In the genomic region with DNA sequence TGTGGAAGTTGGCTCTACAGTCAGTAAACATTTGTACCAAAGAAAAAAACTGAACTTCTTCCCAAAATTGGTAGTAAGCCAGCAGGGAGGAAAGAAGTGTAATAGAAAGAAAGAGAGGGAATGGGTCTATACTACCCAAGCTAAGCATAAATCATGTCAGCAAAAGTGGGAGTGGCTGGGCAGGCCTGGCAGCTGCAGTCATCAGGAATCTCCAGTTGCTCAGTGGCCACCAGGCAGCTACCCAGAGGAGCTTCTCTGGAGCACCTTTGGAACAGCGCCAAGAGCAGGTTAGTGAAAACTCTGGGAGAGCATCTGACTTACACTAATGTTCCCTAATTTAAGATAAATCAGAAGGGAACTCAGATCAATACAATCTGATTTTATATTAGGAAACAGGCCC, we compare ENCODE assay signal across 1 cellular context.
TF ChIP-seq lines count a peak whose summit lies in the region.

No MANE protein-coding gene starts in this region.

TF ChIP-seq in HCT116, 20 proteins besides CTCF, POLR2A, EP300 and RAD21 (continued from another document):
- TF ChIP-seq EZH2phosphoT487 (IDR thresholded peaks at IDR 0.05; ENCODE audit: borderline replicate concordance) (no peak), FOSL1 (IDR thresholded peaks at IDR 0.05; ENCODE audit: low read depth) (no peak), SRF (IDR thresholded peaks at IDR 0.05; ENCODE audit: low read depth) (no peak)
